ENCODE assay signal across 8 cellular contexts in the genomic region with DNA sequence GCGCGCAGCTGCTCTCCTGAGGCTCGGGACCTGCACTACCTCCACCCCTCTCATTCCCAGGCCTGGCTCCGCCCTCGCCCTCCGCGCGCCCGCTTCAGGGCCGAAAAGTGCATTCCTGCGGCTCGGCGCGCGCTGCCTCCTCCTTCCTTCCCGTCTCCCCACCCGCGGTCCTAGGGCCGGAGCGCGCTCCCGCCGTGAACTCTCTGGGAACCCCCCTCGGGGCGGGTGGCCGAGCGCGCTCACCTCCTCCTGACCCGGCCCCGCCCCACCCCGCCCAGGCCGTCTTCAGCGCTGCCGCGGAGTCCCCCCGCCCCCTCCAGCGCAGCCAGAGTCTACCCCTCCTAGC. TPM values are rescaled to one million over a fixed set of nuclear protein-coding genes. Genes with fewer than 3 reads are reported as not detected.
DNase-seq lines count a peak whose midpoint lies in the region; ATAC-seq and TF ChIP-seq lines count a peak whose summit lies in the region.

No MANE protein-coding gene starts in this region.

- H3K27me3 Mint-ChIP-seq in CD4-positive, alpha-beta memory T cell: no peaks in the 10 kb centered on the region
- no peaks in the 10 kb centered on the region for H3K27me3 Mint-ChIP-seq in activated T-cell treated with anti-CD3 and anti-CD28 coated beads, Interleukin-2, amount 50 U/mL, for 72 hours (ENCODE audit: low read depth)

- TF ChIP-seq CTCF in Panc1 (IDR thresholded peaks at IDR 0.05): no peak

- ATAC-seq in GM21360 (IDR thresholded peaks at IDR 0.05; ENCODE audit: unreplicated experiment) (peak; percentile 62), Panc1 (peak; percentile 81)
- peak; percentile 69 to 70 for ATAC-seq in activated T-cell treated with anti-CD3 and anti-CD28 coated beads, Interleukin-2, amount 50 U/mL, for 72 hours (replicated peaks in 1 of 2)

- H3K27ac Mint-ChIP-seq in CD4-positive, alpha-beta memory T cell: peak overlapping the region; percentile 93 to 99 (median 97)
- peak overlapping the region; percentile 40 for H3K27ac Mint-ChIP-seq in activated T-cell treated with anti-CD3 and anti-CD28 coated beads, Interleukin-2, amount 50 U/mL, for 72 hours

- in situ Hi-C loops in Panc1 (cut with HindIII; ENCODE audit: low pct_unique_long_range_greater_than_20kb, low sequenced_read_pairs): no loop called here

- H3K36me3 Mint-ChIP-seq in CD4-positive, alpha-beta memory T cell: peaks cover 6 to 34% of the 10 kb centered on the region in 2 donors
- peaks cover 6 to 8% of the 10 kb centered on the region in 2 donors for H3K36me3 Mint-ChIP-seq in activated T-cell treated with anti-CD3 and anti-CD28 coated beads, Interleukin-2, amount 50 U/mL, for 72 hours (ENCODE audit: insufficient read depth in 2 of 2)

- peaks cover 78% of the 10 kb centered on the region for H3K4me1 ChIP-seq in CD4-positive, alpha-beta memory T cell (ENCODE audit: insufficient read depth, low read length)
- H3K4me1 ChIP-seq in Panc1 (ENCODE audit: control insufficient read depth, insufficient read depth, low read length) (peaks cover 61% of the 10 kb centered on the region), esophagus (ENCODE audit: control insufficient read depth in 2 of 2, insufficient read depth in 2 of 2, low read length in 1 of 2) (peaks cover 15 to 42% of the 10 kb centered on the region in 2 donors), mucosa of stomach (ENCODE audit: control insufficient read depth, insufficient read depth, low read length) (peaks cover 76% of the 10 kb centered on the region)

- POLR2A ChIA-PET in CD4-positive, alpha-beta memory T cell (lab: Charles Lee; ENCODE audit: partially characterized antibody): interaction anchor here (0.7 to 16.2 kb wide), 22 partner anchors 11 to 280 kb away, joined by 3 to 333 read pairs (median 12); partner anchors contain the start of genes AAAS, CSAD, ESPL1 and ITGB7
- POLR2A ChIA-PET in Panc1 (lab: Charles Lee): interaction anchor here (0.7 kb wide), 1 partner anchor 58 kb away, joined by 6 read pairs; no protein-coding TSS in a partner anchor

- H3K27me3 ChIP-seq in CD4-positive, alpha-beta memory T cell (ENCODE audit: insufficient read depth, low read length): no peaks in the 10 kb centered on the region
- no peaks in the 10 kb centered on the region for H3K27me3 ChIP-seq in Panc1 (ENCODE audit: control insufficient read depth, insufficient read depth, low read length)
- no peaks in the 10 kb centered on the region for H3K27me3 ChIP-seq in esophagus (ENCODE audit: control insufficient read depth in 1 of 2, insufficient read depth in 2 of 2, low read length in 2 of 2)
- no peaks in the 10 kb centered on the region for H3K27me3 ChIP-seq in mucosa of stomach (ENCODE audit: control insufficient read depth, insufficient read depth, low read length)

- peak; percentile 60 to 85 (median 65) for DNase-seq in CD4-positive, alpha-beta memory T cell
- DNase-seq in HUDEP-2 (lab: John Stamatoyannopoulos, UW; ENCODE audit: unreplicated experiment in 76 of 76): peak in 66 of 76 experiments; percentile 19 to 80 (median 62)
- no peak for DNase-seq in Panc1 (ENCODE audit: low read depth, low spot score)
- DNase-seq in activated T-cell treated with anti-CD3 and anti-CD28 coated beads, Interleukin-2, amount 50 U/mL, for 72 hours: peak; percentile 86 to 87
- peak; percentile 54 to 63 for DNase-seq in stimulated activated CD8-positive, alpha-beta memory T cell treated with anti-CD3 and anti-CD28 coated beads, Interleukin-7, amount 100 ng/mL, for 1 hour (ENCODE audit: low read depth in 2 of 2)

- BruUV-seq in Panc1 (replicated peaks; lab: Mats Ljungman, UMichigan): no TSS peak

- WGBS in esophagus, 2 donors: 0 to 1% methylated on average over 22 to 37 of the region's 37 CpGs

- H3K9me3 Mint-ChIP-seq in CD4-positive, alpha-beta memory T cell: no peaks in the 10 kb centered on the region
- H3K9me3 Mint-ChIP-seq in activated T-cell treated with anti-CD3 and anti-CD28 coated beads, Interleukin-2, amount 50 U/mL, for 72 hours: no peaks in the 10 kb centered on the region

- H3K9me3 ChIP-seq in CD4-positive, alpha-beta memory T cell (ENCODE audit: control insufficient read depth in 1 of 2, low read length in 2 of 2): no peaks in the 10 kb centered on the region
- H3K9me3 ChIP-seq in Panc1 (ENCODE audit: control insufficient read depth, insufficient read depth, low read depth, low read length) (no peaks in the 10 kb centered on the region), esophagus (ENCODE audit: control insufficient read depth in 2 of 2, insufficient read depth in 1 of 2, low read depth in 1 of 2, low read length in 1 of 2) (no peaks in the 10 kb centered on the region), mucosa of stomach (ENCODE audit: control insufficient read depth, low read length) (no peaks in the 10 kb centered on the region)

- H3K36me3 ChIP-seq in CD4-positive, alpha-beta memory T cell (ENCODE audit: insufficient read depth, low read length): no peaks in the 10 kb centered on the region
- H3K36me3 ChIP-seq in Panc1 (ENCODE audit: control insufficient read depth, insufficient read depth, low read length): no peaks in the 10 kb centered on the region
- H3K36me3 ChIP-seq in esophagus (ENCODE audit: control insufficient read depth in 2 of 2, insufficient read depth in 2 of 2, low read length in 1 of 2): no peaks in the 10 kb centered on the region
- no peaks in the 10 kb centered on the region for H3K36me3 ChIP-seq in mucosa of stomach (ENCODE audit: control insufficient read depth, insufficient read depth, low read length)

- CTCF ChIA-PET in CD4-positive, alpha-beta memory T cell (lab: Charles Lee; ENCODE audit: partially characterized antibody): interaction anchor here (1.2 to 3.6 kb wide), 7 partner anchors 8 to 103 kb away, joined by 3 to 41 read pairs (median 8); partner anchors contain the start of genes CSAD, ESPL1 and ITGB7
- CTCF ChIA-PET in Panc1 (lab: Charles Lee): interaction anchor here (0.7 to 1.1 kb wide), 3 partner anchors 31 to 68 kb away, joined by 3 to 4 read pairs (median 3); a partner anchor contains a TSS

- peak overlapping the region; percentile 99 for H3K9ac ChIP-seq in mucosa of stomach (ENCODE audit: low read length)

- intact Hi-C loops in CD4-positive, alpha-beta memory T cell (cut with micrococcal nuclease): loop anchor here (1.0 to 2.0 kb wide), 6 partner anchors 11 to 214 kb away; partner anchors contain the start of genes CSAD, EIF4B, ESPL1 and MYG1
- intact Hi-C loops in Panc1 (cut with micrococcal nuclease; ENCODE audit: unreplicated experiment): no loop called here

- H3K27ac ChIP-seq in CD4-positive, alpha-beta memory T cell (ENCODE audit: low read depth, low read length): peak overlapping the region; percentile 98
- H3K27ac ChIP-seq in Panc1 (ENCODE audit: low read length): peak overlapping the region; percentile 99
- peak overlapping the region; percentile 99 to 100 for H3K27ac ChIP-seq in esophagus (ENCODE audit: low read depth in 2 of 2, low read length in 1 of 2)

- H3K4me3 ChIP-seq in CD4-positive, alpha-beta memory T cell (ENCODE audit: low read length in 2 of 2): peak overlapping the region; percentile 73 to 82
- H3K4me3 ChIP-seq in Panc1 (ENCODE audit: low read depth in 2 of 2, low read length in 2 of 2) (peak overlapping the region; percentile 78 to 79), esophagus (ENCODE audit: low read depth in 1 of 2, low read length in 2 of 2) (peak overlapping the region; percentile 72 to 75), mucosa of stomach (ENCODE audit: low read length) (peak overlapping the region; percentile 81)

- H3K4me3 Mint-ChIP-seq in CD4-positive, alpha-beta memory T cell: peak overlapping the region; percentile 95 to 99 (median 98)
- H3K4me3 Mint-ChIP-seq in activated T-cell treated with anti-CD3 and anti-CD28 coated beads, Interleukin-2, amount 50 U/mL, for 72 hours: peak overlapping the region; percentile 94 to 99

- H3K4me1 Mint-ChIP-seq in CD4-positive, alpha-beta memory T cell: peaks cover 63 to 93% (median 72%) of the 10 kb centered on the region in 4 donors
- H3K4me1 Mint-ChIP-seq in activated T-cell treated with anti-CD3 and anti-CD28 coated beads, Interleukin-2, amount 50 U/mL, for 72 hours (ENCODE audit: low read depth): peaks cover 77% of the 10 kb centered on the region

RNA-seq across cellular contexts. Expression of gene RARG, which starts 11.2 kb away (rescaled TPM):
- 10 to 100 TPM; 84.7 to 86.0 TPM for total RNA-seq in CD4-positive, alpha-beta memory T cell
- polyA plus RNA-seq in CD4-positive, alpha-beta memory T cell: 10 to 100 TPM; 13.2 to 25.1 TPM
- total RNA-seq in Panc1 (2021; ENCODE audit: unreplicated experiment): 41.2 TPM
- 40.7 TPM for polyA plus RNA-seq in Panc1 (2012; ENCODE audit: insufficient read length)
- total RNA-seq in activated T-cell treated with anti-CD3 and anti-CD28 coated beads, Interleukin-2, amount 50 U/mL, for 72 hours: 10 to 100 TPM; 36.7 to 37.3 TPM
- 100 to 1,000 TPM in 1 of 2 donors, 10 to 100 TPM in 1; 84.8 to 104 TPM for polyA plus RNA-seq in esophagus

RNA-seq across cellular contexts. Expression of gene ITGB7, which starts 13.8 kb away (rescaled TPM):
- 100 to 1,000 TPM; 382 to 397 TPM for total RNA-seq in CD4-positive, alpha-beta memory T cell
- 100 to 1,000 TPM; 271 to 374 TPM for polyA plus RNA-seq in CD4-positive, alpha-beta memory T cell
- 0.98 TPM for total RNA-seq in Panc1 (2021; ENCODE audit: unreplicated experiment)
- polyA plus RNA-seq in Panc1 (2012; ENCODE audit: insufficient read length): not detected
- 100 to 1,000 TPM in 1 of 2 donors, 10 to 100 TPM in 1; 88.0 to 111 TPM for total RNA-seq in activated T-cell treated with anti-CD3 and anti-CD28 coated beads, Interleukin-2, amount 50 U/mL, for 72 hours
- polyA plus RNA-seq in esophagus: 1 to 10 TPM; 7.5 to 8.0 TPM

RNA-seq across cellular contexts. Expression of gene CSAD, which starts 40.1 kb away (rescaled TPM):
- 10 to 100 TPM; 62.5 to 64.2 TPM for total RNA-seq in CD4-positive, alpha-beta memory T cell
- 1 to 10 TPM; 1.1 to 2.9 TPM for polyA plus RNA-seq in CD4-positive, alpha-beta memory T cell
- 15.4 TPM for total RNA-seq in Panc1 (2021; ENCODE audit: unreplicated experiment)
- polyA plus RNA-seq in Panc1 (2012; ENCODE audit: insufficient read length): 12.5 TPM
- 10 to 100 TPM; 42.7 to 45.2 TPM for total RNA-seq in activated T-cell treated with anti-CD3 and anti-CD28 coated beads, Interleukin-2, amount 50 U/mL, for 72 hours
- polyA plus RNA-seq in esophagus: 10 to 100 TPM; 25.6 to 63.7 TPM

RNA-seq across cellular contexts. Expression of gene ZNF740, which starts 40.3 kb away (rescaled TPM):
- total RNA-seq in CD4-positive, alpha-beta memory T cell: 100 to 1,000 TPM; 109 to 113 TPM
- 1 to 10 TPM in 1 of 2 donors, under 1 TPM in 1; 0.90 to 3.5 TPM for polyA plus RNA-seq in CD4-positive, alpha-beta memory T cell
- 46.8 TPM for total RNA-seq in Panc1 (2021; ENCODE audit: unreplicated experiment)
- 29.9 TPM for polyA plus RNA-seq in Panc1 (2012; ENCODE audit: insufficient read length)
- total RNA-seq in activated T-cell treated with anti-CD3 and anti-CD28 coated beads, Interleukin-2, amount 50 U/mL, for 72 hours: 10 to 100 TPM; 44.2 to 49.5 TPM
- polyA plus RNA-seq in esophagus: 1 to 10 TPM; 4.7 to 5.3 TPM

RNA-seq across cellular contexts. Expression of gene ESPL1, which starts 47.3 kb away (rescaled TPM):
- total RNA-seq in CD4-positive, alpha-beta memory T cell: under 1 TPM; 0.20 to 0.55 TPM
- under 1 TPM in 1 of 2 donors, not detected in 1; 0.16 TPM for polyA plus RNA-seq in CD4-positive, alpha-beta memory T cell
- total RNA-seq in Panc1 (2021; ENCODE audit: unreplicated experiment): 54.6 TPM
- 13.7 TPM for polyA plus RNA-seq in Panc1 (2012; ENCODE audit: insufficient read length)
- 10 to 100 TPM; 71.9 to 75.5 TPM for total RNA-seq in activated T-cell treated with anti-CD3 and anti-CD28 coated beads, Interleukin-2, amount 50 U/mL, for 72 hours
- 10 to 100 TPM; 43.8 to 66.1 TPM for polyA plus RNA-seq in esophagus

Comparison
In these comparisons a context has a peak if more than half of its experiments do, and no peak if none do; other contexts are left out.
1. RNA of gene ITGB7, which starts 13.8 kb away (total RNA-seq): 382 to 397 TPM in CD4-positive, alpha-beta memory T cell and 88.0 to 111 TPM in activated T-cell treated with anti-CD3 and anti-CD28 coated beads, Interleukin-2, amount 50 U/mL, for 72 hours; 0.98 TPM in Panc1 (single experiment); every median in the first group is over 10 times any median in the second.
2. Peak in every context shown above with its lines, with median percentiles within 50 percentile points of each other: H3K27ac ChIP-seq, H3K4me3 ChIP-seq and ATAC-seq.